In genomic region chr5:395156-395920, GRCh38 we compare ENCODE assay signal across 9 cellular contexts. TPM values are rescaled to one million over a fixed set of nuclear protein-coding genes. Genes with fewer than 3 reads are reported as not detected.
DNase-seq lines count a peak whose midpoint lies in the region; ATAC-seq, FAIRE-seq and TF ChIP-seq lines count a peak whose summit lies in the region.
"Had no signal": no experiment of that assay in that cellular context is flagged by ENCODE, and none has a peak within 500 bp of the region (broad histone marks: within the 10 kb centered on the region; RNA-seq: fewer than 3 reads in every experiment).

No MANE protein-coding gene starts in this region.

- H3K27me3 ChIP-seq in PC-9 (ENCODE audit: insufficient read depth, low read depth): no peaks in the 10 kb centered on the region
- no peaks in the 10 kb centered on the region for H3K27me3 ChIP-seq in endothelial cell of umbilical vein (ENCODE audit: control insufficient read depth in 2 of 2, insufficient read depth in 2 of 2, low read length in 2 of 2)
- H3K27me3 ChIP-seq in trophoblast cell (ENCODE audit: insufficient read depth, low read length): no peaks in the 10 kb centered on the region

- H2AK5ac ChIP-seq in trophoblast cell (ENCODE audit: low read length): peak overlapping the region; percentile 93

- peak overlapping the region; percentile 71 for H3K4ac ChIP-seq in trophoblast cell (ENCODE audit: low read depth, low read length)

- CTCF ChIA-PET in PC-9 (lab: Charles Lee): interaction anchor here (0.7 kb wide), 1 partner anchor 57 kb away, joined by 4 read pairs; no protein-coding TSS in a partner anchor
- CTCF ChIA-PET in endothelial cell of umbilical vein (lab: Charles Lee): interaction anchor here (1.0 to 1.8 kb wide), 3 partner anchors 12 to 78 kb away, joined by 4 to 5 read pairs (median 4); no protein-coding TSS in a partner anchor

- no CpG with 5 or more reads among the region's 21 CpGs for WGBS in trophoblast cell (ENCODE audit: extremely low coverage, insufficient coverage, insufficient read length)

- H4K20me1 ChIP-seq in PC-9 (ENCODE audit: insufficient read depth) (peaks cover 7% of the 10 kb centered on the region; the same call in 1 of the 2 replicates), endothelial cell of umbilical vein (replicated peaks; ENCODE audit: control insufficient read depth, extremely low read depth, insufficient read depth, low read length) (no peaks in the 10 kb centered on the region)

- H3K36me3 ChIP-seq in PC-9 (ENCODE audit: low read depth): no peaks in the 10 kb centered on the region
- no peaks in the 10 kb centered on the region for H3K36me3 ChIP-seq in endothelial cell of umbilical vein (ENCODE audit: control insufficient read depth in 2 of 2, extremely low read depth in 1 of 2, insufficient read depth in 2 of 2, low read length in 2 of 2)
- no peaks in the 10 kb centered on the region for H3K36me3 ChIP-seq in trophoblast cell (ENCODE audit: control insufficient read depth in 1 of 2, insufficient read depth in 2 of 2, low read length in 2 of 2)

- H2BK120ac ChIP-seq in trophoblast cell (ENCODE audit: insufficient read depth, low read length, poor library complexity): peak overlapping the region; percentile 49

- DNase-seq in Daoy (ENCODE audit: low read depth): peak; percentile 77
- peak; percentile 70 to 86 for DNase-seq in PC-9
- peak; percentile 73 for DNase-seq in endothelial cell of umbilical vein (ENCODE audit: low read depth, low spot score)
- peak; percentile 63 to 72 for DNase-seq in trophoblast cell
- DNase-seq in hypothalamus (lab: John Stamatoyannopoulos, UW): no peak

- H2BK5ac ChIP-seq in trophoblast cell (ENCODE audit: low read depth, low read length, poor library complexity): peak overlapping the region; percentile 56

- H3K23ac ChIP-seq in trophoblast cell (ENCODE audit: low read length): no peak overlapping the region

- TF ChIP-seq POLR2A in endothelial cell of umbilical vein (IDR thresholded peaks at IDR 0.05; ENCODE audit: low read depth, low read length): no peak

- peaks cover 27% of the 10 kb centered on the region for H3K79me1 ChIP-seq in trophoblast cell (ENCODE audit: low read length)

- peaks cover 11% of the 10 kb centered on the region for H3K4me1 ChIP-seq in PC-9 (replicated peaks; ENCODE audit: insufficient read depth)
- peaks cover 34% of the 10 kb centered on the region for H3K4me1 ChIP-seq in endothelial cell of umbilical vein (ENCODE audit: control insufficient read depth, extremely low read depth, insufficient read depth, low read length)
- peaks cover 32 to 34% of the 10 kb centered on the region in 2 experiments for H3K4me1 ChIP-seq in trophoblast cell (ENCODE audit: control insufficient read depth in 1 of 2, insufficient read depth in 2 of 2, low read length in 2 of 2)

- peak overlapping the region; percentile 68 for H3K14ac ChIP-seq in trophoblast cell (ENCODE audit: low read length)

- peak overlapping the region; percentile 10 for H3K18ac ChIP-seq in trophoblast cell (ENCODE audit: low read length)

- peak; percentile 76 for FAIRE-seq in endothelial cell of umbilical vein (lab: Jason Lieb, UNC)

- H3K27ac ChIP-seq in PC-9: no peak overlapping the region
- peak overlapping the region; percentile 64 for H3K27ac ChIP-seq in endothelial cell of umbilical vein (ENCODE audit: insufficient read depth, low read depth, low read length)
- H3K27ac ChIP-seq in trophoblast cell (ENCODE audit: low read depth, low read length): peak overlapping the region; percentile 72

- peak overlapping the region; percentile 91 for H4K91ac ChIP-seq in trophoblast cell (ENCODE audit: low read depth, low read length)

- intact Hi-C loops in PC-9 (cut with micrococcal nuclease; ENCODE audit: unreplicated experiment): loop anchor here (2.0 kb wide), 1 partner anchor 17 kb away; no protein-coding TSS in a partner anchor
- intact Hi-C loops in endothelial cell of umbilical vein (cut with micrococcal nuclease): loop anchor here (2.0 kb wide), 1 partner anchor 23 kb away; no protein-coding TSS in a partner anchor

- TF ChIP-seq CTCF in PC-9 (conservative IDR thresholded peaks at IDR 0.05) (no peak), endothelial cell of umbilical vein (IDR thresholded peaks at IDR 0.05; ENCODE audit: extremely low read depth in 1 of 2, insufficient read depth in 1 of 2, low read depth in 1 of 2, low read length in 2 of 2) (no peak)

- no peaks in the 10 kb centered on the region for H3K79me2 ChIP-seq in PC-9 (ENCODE audit: low read depth)
- no peaks in the 10 kb centered on the region for H3K79me2 ChIP-seq in endothelial cell of umbilical vein (ENCODE audit: control insufficient read depth, insufficient read depth, low read length)
- peaks cover 5% of the 10 kb centered on the region for H3K79me2 ChIP-seq in trophoblast cell (ENCODE audit: control insufficient read depth, insufficient read depth, low read length, poor library complexity)

- POLR2A ChIA-PET in PC-9 (lab: Charles Lee; ENCODE audit: unreplicated experiment): interaction anchor here (0.6 to 0.8 kb wide), 3 partner anchors 18 to 263 kb away, joined by 3 to 4 read pairs (median 3); no protein-coding TSS in a partner anchor
- POLR2A ChIA-PET in endothelial cell of umbilical vein (lab: Charles Lee): no interaction called here

- H4K12ac ChIP-seq in trophoblast cell (ENCODE audit: low read depth, low read length): peak overlapping the region; percentile 20

- dilution Hi-C loops in endothelial cell of umbilical vein (cut with MboI; ENCODE audit: extremely low pct_ligation_motif_present, low sequenced_read_pairs): no loop called here

- H4K8ac ChIP-seq in trophoblast cell (ENCODE audit: low read depth, low read length): peak overlapping the region; percentile 57

- peak overlapping the region; percentile 78 for H2BK12ac ChIP-seq in trophoblast cell (ENCODE audit: low read length)

- peak overlapping the region; percentile 25 for H3K9ac ChIP-seq in endothelial cell of umbilical vein (replicated peaks; ENCODE audit: extremely low read depth, insufficient read depth, low read length)
- no peak overlapping the region for H3K9ac ChIP-seq in trophoblast cell (ENCODE audit: low read length)

- H3K9me3 ChIP-seq in PC-9 (ENCODE audit: insufficient read depth, low read depth): no peaks in the 10 kb centered on the region
- no peaks in the 10 kb centered on the region for H3K9me3 ChIP-seq in endothelial cell of umbilical vein (replicated peaks; ENCODE audit: control insufficient read depth, insufficient read depth, low read length)
- no peaks in the 10 kb centered on the region for H3K9me3 ChIP-seq in trophoblast cell (ENCODE audit: insufficient read depth, low read depth, low read length)

- H3K9me1 ChIP-seq in endothelial cell of umbilical vein (replicated peaks; ENCODE audit: control insufficient read depth, extremely low read depth, insufficient read depth, low read length): no peaks in the 10 kb centered on the region

- H3K4me3 ChIP-seq in PC-9 (no peak overlapping the region), endothelial cell of umbilical vein (replicated peaks in 1 of 3; ENCODE audit: insufficient read depth in 1 of 3, low read depth in 1 of 3, low read length in 3 of 3) (no peak overlapping the region), trophoblast cell (ENCODE audit: low read depth, low read length) (no peak overlapping the region)

- no peak for ATAC-seq in GM18519 (IDR thresholded peaks at IDR 0.05; ENCODE audit: low FRiP score, unreplicated experiment)
- ATAC-seq in GM21360 (IDR thresholded peaks at IDR 0.05; ENCODE audit: unreplicated experiment): no peak
- ATAC-seq in GM21367 (IDR thresholded peaks at IDR 0.05; ENCODE audit: unreplicated experiment): no peak
- ATAC-seq: naive thymus-derived CD8-positive, alpha-beta T cell had no signal

- H3F3A ChIP-seq in PC-9 (ENCODE audit: insufficient read depth, low read depth): no peaks in the 10 kb centered on the region; the same call in 1 of the 2 replicates

- BruUV-seq in PC-9 (replicated peaks; lab: Mats Ljungman, UMichigan) (no TSS peak), endothelial cell of umbilical vein (replicated peaks; lab: Mats Ljungman, UMichigan) (no TSS peak)

- H2AFZ ChIP-seq in PC-9: no peak overlapping the region
- H2AFZ ChIP-seq in endothelial cell of umbilical vein (ENCODE audit: low read depth, low read length): no peak overlapping the region
- peak overlapping the region; percentile 38 for H2AFZ ChIP-seq in trophoblast cell (ENCODE audit: insufficient read depth, low read length, poor library complexity)

- H3K9me2 ChIP-seq in PC-9 (ENCODE audit: insufficient read depth): no peaks in the 10 kb centered on the region

- H3K4me2 ChIP-seq in PC-9 (peak overlapping the region; percentile 39), endothelial cell of umbilical vein (ENCODE audit: insufficient read depth, low read length) (no peak overlapping the region), trophoblast cell (ENCODE audit: low read length) (no peak overlapping the region)

TF ChIP-seq in endothelial cell of umbilical vein, 7 proteins besides CTCF, POLR2A, EP300 and RAD21:
- TF ChIP-seq MYC (IDR thresholded peaks at IDR 0.05; ENCODE audit: low read depth, low read length): no peak
- no peak for TF ChIP-seq GATA2 (IDR thresholded peaks at IDR 0.05; ENCODE audit: insufficient read depth, insufficient read length, low read depth, low read length)
- peak; percentile 62 for TF ChIP-seq FOS (IDR thresholded peaks at IDR 0.05; ENCODE audit: borderline replicate concordance, insufficient read depth, low read length)
- TF ChIP-seq MAX (IDR thresholded peaks at IDR 0.05; ENCODE audit: insufficient read depth, insufficient read length): no peak
- peak; percentile 50 for TF ChIP-seq JUN (IDR thresholded peaks at IDR 0.05; ENCODE audit: borderline replicate concordance, insufficient read depth, insufficient read length, low read depth)
- TF ChIP-seq EZH2 (IDR thresholded peaks at IDR 0.05; ENCODE audit: borderline replicate concordance, low read depth, low read length, severe bottlenecking): no peak
- TF ChIP-seq POLR2AphosphoS5 (IDR thresholded peaks at IDR 0.05; ENCODE audit: insufficient read depth, low read depth, low read length): peak; percentile 23
TF ChIP-seq in endothelial cell of umbilical vein: peak in this region for 3.

RNA-seq across cellular contexts. Expression of gene EXOC3, which starts 47.6 kb away (rescaled TPM):
- total RNA-seq in Daoy (2014; rRNA removed; shearing (Covaris generic)): 32.3 and 35.7 TPM in 2 replicates
- total RNA-seq in PC-9 (2021) (155 and 188 TPM in 2 replicates), endothelial cell of umbilical vein (52.9 and 55.4 TPM in 2 replicates)
- polyA plus RNA-seq in endothelial cell of umbilical vein: 26.4 and 27.2 TPM in 2 replicates
- 22.0 and 22.7 TPM in 2 replicates for polyA plus RNA-seq in endothelial cell of umbilical vein (2011; cell fraction: cytosol; rRNA removed)
- polyA plus RNA-seq in endothelial cell of umbilical vein (2011; cell fraction: nucleus; rRNA removed): 79.9 and 81.6 TPM in 2 replicates
- polyA plus RNA-seq in endothelial cell of umbilical vein (2012): 32.2 and 34.4 TPM in 2 replicates
- polyA minus RNA-seq in endothelial cell of umbilical vein: 24.8 and 29.0 TPM in 2 replicates
- polyA minus RNA-seq in endothelial cell of umbilical vein (2011; cell fraction: cytosol; rRNA and poly(A)+ RNA removed): 26.3 TPM
- polyA minus RNA-seq in endothelial cell of umbilical vein (2011; cell fraction: nucleus; rRNA and poly(A)+ RNA removed): 19.5 and 26.5 TPM in 2 replicates
- 24.0 and 24.2 TPM in 2 replicates for polyA plus RNA-seq in trophoblast cell (2013)

Comparison
In these comparisons a context has a peak if more than half of its experiments do, and no peak if none do; other contexts are left out.
1. DNase-seq: peak in Daoy (single experiment), PC-9 (2 of 2), endothelial cell of umbilical vein (single experiment) and trophoblast cell (2 of 2); none in hypothalamus (0 of 51).